ENCODE assay signal across 15 cellular contexts in the genomic region with DNA sequence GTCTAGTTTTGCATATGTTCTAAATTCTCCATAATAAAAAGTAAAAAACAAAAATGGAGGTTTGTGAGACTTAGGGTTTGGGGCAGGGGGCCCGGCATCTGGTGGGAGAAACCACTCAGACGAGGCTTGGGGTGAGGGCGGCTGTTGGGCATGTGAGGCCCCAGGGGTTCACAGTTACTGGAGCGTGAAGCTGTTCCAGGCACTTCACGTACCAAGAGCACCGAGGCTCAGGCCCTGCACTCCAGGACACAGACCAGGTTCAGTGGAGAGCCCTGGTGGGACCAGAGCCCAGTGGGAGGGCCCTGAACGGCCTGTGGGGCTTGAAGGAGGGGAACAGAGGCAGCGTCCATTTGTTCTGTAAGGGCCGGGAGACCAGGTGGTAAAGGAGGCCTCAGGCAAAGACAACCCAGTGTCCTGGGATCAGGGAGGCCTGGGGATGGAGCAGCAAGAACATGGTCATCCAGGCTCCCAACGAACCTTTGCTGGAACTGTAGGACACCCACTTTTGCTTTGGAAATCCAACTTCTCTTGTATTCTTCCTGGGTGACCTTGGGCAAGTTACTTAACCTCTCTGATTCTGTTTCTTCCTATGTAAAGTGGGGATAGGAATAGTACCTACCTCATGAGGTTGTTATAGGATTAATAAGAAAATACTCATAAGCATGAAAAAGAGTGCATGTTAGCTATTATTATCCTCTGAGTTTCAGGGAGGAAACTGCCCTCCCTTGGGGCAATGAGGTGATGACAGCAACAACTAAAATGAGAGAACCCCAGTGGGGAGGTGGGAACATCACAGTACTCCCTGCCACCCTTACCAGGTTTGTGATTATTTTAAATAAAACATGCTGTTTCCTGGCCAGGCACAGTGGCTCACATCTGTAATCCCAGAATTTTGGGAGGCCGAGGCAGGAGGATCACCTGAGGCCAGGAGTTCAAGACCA. TPM values are rescaled to one million over a fixed set of nuclear protein-coding genes. Genes with fewer than 3 reads are reported as not detected.
DNase-seq lines count a peak whose midpoint lies in the region; ATAC-seq and TF ChIP-seq lines count a peak whose summit lies in the region.
"Had no signal": no experiment of that assay in that cellular context is flagged by ENCODE, and none has a peak within 500 bp of the region (broad histone marks: within the 10 kb centered on the region; RNA-seq: fewer than 3 reads in every experiment).

No MANE protein-coding gene starts in this region.

- no peak overlapping the region for H3K27ac Mint-ChIP-seq in natural killer cell treated with Interleukin-12 subunit alpha and Interleukin-12 subunit beta and Interleukin-15 and Interleukin-18, amount 100 ng/mL, for 72 hours
- H3K27ac Mint-ChIP-seq in natural killer cell (no peak overlapping the region), GM23338 (no peak overlapping the region)
- peak overlapping the region; percentile 86 for H3K27ac Mint-ChIP-seq in dendritic cell treated with granulocyte-macrophage colony-stimulating factor and Interleukin-4, amounts not matched to agents 40 ng/mL and 50 ng/mL, for 4 days
- H3K27ac Mint-ChIP-seq: T-helper 1 cell treated with Interleukin-12 subunit alpha and Interleukin-12 subunit beta and Interleukin-4 antibody, amounts not matched to agents 30 μg/mL and 1 μg/mL, for 36 hours had no signal

- H4K20me1 ChIP-seq in GM23338 (replicated peaks; ENCODE audit: insufficient read depth), result no peaks in the 10 kb centered on the region

- H3K79me2 ChIP-seq in GM23338 (replicated peaks; ENCODE audit: insufficient read depth), result no peaks in the 10 kb centered on the region

- TF ChIP-seq CTCF in natural killer cell (IDR thresholded peaks at IDR 0.05), result no peak
- no peak for TF ChIP-seq CTCF in thyroid gland (IDR thresholded peaks at IDR 0.05)
- TF ChIP-seq CTCF in GM23338 (conservative IDR thresholded peaks at IDR 0.05; ENCODE audit: low read depth in 2 of 2), result no peak

- no peak overlapping the region for H3K4me2 ChIP-seq in GM23338

- no peaks in the 10 kb centered on the region for H3K9me3 ChIP-seq in thyroid gland
- H3K9me3 ChIP-seq: testis had no signal

- H3K27me3 ChIP-seq in thyroid gland (no peaks in the 10 kb centered on the region), GM23338 (ENCODE audit: insufficient read depth) (no peaks in the 10 kb centered on the region)
- H3K27me3 ChIP-seq: testis had no signal

- H3F3A ChIP-seq in GM23338 (replicated peaks; ENCODE audit: low read depth), result no peaks in the 10 kb centered on the region

- H3K36me3 ChIP-seq in thyroid gland (no peaks in the 10 kb centered on the region), GM23338 (ENCODE audit: insufficient read depth) (no peaks in the 10 kb centered on the region)

- ATAC-seq in natural killer cell treated with Interleukin-12 subunit alpha and Interleukin-12 subunit beta and Interleukin-15 and Interleukin-18, amount 100 ng/mL, for 72 hours, result no peak
- ATAC-seq in natural killer cell, result no peak
- ATAC-seq in HG03175 (IDR thresholded peaks at IDR 0.05; ENCODE audit: unreplicated experiment), result peak; percentile 32
- no peak for ATAC-seq in HG02970 (IDR thresholded peaks at IDR 0.05; ENCODE audit: low FRiP score, unreplicated experiment)
- ATAC-seq in GM23338, result no peak

- H3K27me3 Mint-ChIP-seq in natural killer cell treated with Interleukin-12 subunit alpha and Interleukin-12 subunit beta and Interleukin-15 and Interleukin-18, amount 100 ng/mL, for 72 hours, result no peaks in the 10 kb centered on the region
- H3K27me3 Mint-ChIP-seq in natural killer cell (ENCODE audit: low read depth in 2 of 2), result peaks cover 0 to 3% of the 10 kb centered on the region in 2 donors
- no peaks in the 10 kb centered on the region for H3K27me3 Mint-ChIP-seq in dendritic cell treated with granulocyte-macrophage colony-stimulating factor and Interleukin-4, amounts not matched to agents 40 ng/mL and 50 ng/mL, for 4 days
- peaks cover 9% of the 10 kb centered on the region for H3K27me3 Mint-ChIP-seq in GM23338 (ENCODE audit: insufficient read depth, low read depth, poor library complexity)

- H3K9me3 Mint-ChIP-seq in natural killer cell treated with Interleukin-12 subunit alpha and Interleukin-12 subunit beta and Interleukin-15 and Interleukin-18, amount 100 ng/mL, for 72 hours, result no peaks in the 10 kb centered on the region
- H3K9me3 Mint-ChIP-seq in natural killer cell (no peaks in the 10 kb centered on the region), GM23338 (no peaks in the 10 kb centered on the region)
- H3K9me3 Mint-ChIP-seq in dendritic cell treated with granulocyte-macrophage colony-stimulating factor and Interleukin-4, amounts not matched to agents 40 ng/mL and 50 ng/mL, for 4 days, result no peaks in the 10 kb centered on the region
- H3K9me3 Mint-ChIP-seq: T-helper 1 cell treated with Interleukin-12 subunit alpha and Interleukin-12 subunit beta and Interleukin-4 antibody, amounts not matched to agents 30 μg/mL and 1 μg/mL, for 36 hours had no signal

- H3K36me3 Mint-ChIP-seq in natural killer cell treated with Interleukin-12 subunit alpha and Interleukin-12 subunit beta and Interleukin-15 and Interleukin-18, amount 100 ng/mL, for 72 hours, result no peaks in the 10 kb centered on the region
- H3K36me3 Mint-ChIP-seq in natural killer cell, result no peaks in the 10 kb centered on the region
- peaks cover 40% of the 10 kb centered on the region for H3K36me3 Mint-ChIP-seq in dendritic cell treated with granulocyte-macrophage colony-stimulating factor and Interleukin-4, amounts not matched to agents 40 ng/mL and 50 ng/mL, for 4 days (ENCODE audit: low read depth)
- H3K36me3 Mint-ChIP-seq in GM23338 (ENCODE audit: low read depth), result no peaks in the 10 kb centered on the region; the same call in 2 of the 3 replicates

- no peaks in the 10 kb centered on the region for H3K9me2 ChIP-seq in GM23338 (ENCODE audit: insufficient read depth)

- H3K4me3 ChIP-seq in thyroid gland (replicated peaks in 1 of 3) (no peak overlapping the region), GM23338 (no peak overlapping the region)
- H3K4me3 ChIP-seq: testis had no signal

- no peak for DNase-seq in natural killer cell treated with Interleukin-12 subunit alpha and Interleukin-12 subunit beta and Interleukin-15 and Interleukin-18, amount 100 ng/mL, for 72 hours (ENCODE audit: low spot score)
- DNase-seq in natural killer cell (no peak), thyroid gland (peak; percentile 98), foreskin melanocyte (no peak), GM23338 (ENCODE audit: low spot score) (no peak)
- DNase-seq: glutamatergic neuron, NCI-H1417 treated with DMSO at 0.1 percent for 48 hours, NCI-H524, testis had no signal

- no peak overlapping the region for H2AFZ ChIP-seq in GM23338

- WGBS in thyroid gland, 2 donors, result 38 to 42% methylated on average over 11 of the region's 11 CpGs

- peak in 1 of 2 donors; percentile 58 for TF ChIP-seq POLR2A in thyroid gland (IDR thresholded peaks at IDR 0.05)

- H3K4me3 Mint-ChIP-seq in natural killer cell treated with Interleukin-12 subunit alpha and Interleukin-12 subunit beta and Interleukin-15 and Interleukin-18, amount 100 ng/mL, for 72 hours, result peak overlapping the region; percentile 6
- H3K4me3 Mint-ChIP-seq in natural killer cell, result no peak overlapping the region
- no peak overlapping the region for H3K4me3 Mint-ChIP-seq in dendritic cell treated with granulocyte-macrophage colony-stimulating factor and Interleukin-4, amounts not matched to agents 40 ng/mL and 50 ng/mL, for 4 days
- H3K4me3 Mint-ChIP-seq in GM23338, result no peak overlapping the region
- H3K4me3 Mint-ChIP-seq: T-helper 1 cell treated with Interleukin-12 subunit alpha and Interleukin-12 subunit beta and Interleukin-4 antibody, amounts not matched to agents 30 μg/mL and 1 μg/mL, for 36 hours had no signal

- peaks cover 16 to 19% of the 10 kb centered on the region in 2 donors for H3K4me1 Mint-ChIP-seq in natural killer cell treated with Interleukin-12 subunit alpha and Interleukin-12 subunit beta and Interleukin-15 and Interleukin-18, amount 100 ng/mL, for 72 hours (ENCODE audit: low read depth in 2 of 2)
- H3K4me1 Mint-ChIP-seq in natural killer cell (peaks cover 22 to 28% of the 10 kb centered on the region in 2 donors), GM23338 (peaks cover 3% of the 10 kb centered on the region; the same call in 2 of the 3 replicates)
- peaks cover 62% of the 10 kb centered on the region for H3K4me1 Mint-ChIP-seq in dendritic cell treated with granulocyte-macrophage colony-stimulating factor and Interleukin-4, amounts not matched to agents 40 ng/mL and 50 ng/mL, for 4 days (ENCODE audit: low read depth)

- H3K4me1 ChIP-seq in thyroid gland (peaks cover 56 to 77% of the 10 kb centered on the region in 2 donors), GM23338 (ENCODE audit: insufficient read depth) (no peaks in the 10 kb centered on the region)

- intact Hi-C loops in natural killer cell (cut with micrococcal nuclease) (no loop called here), thyroid gland (cut with DNase I) (no loop called here)
- intact Hi-C loops in dendritic cell treated with granulocyte-macrophage colony-stimulating factor and Interleukin-4, amounts not matched to agents 40 ng/mL and 50 ng/mL, for 4 days (cut with micrococcal nuclease), result no loop called here

- H3K27ac ChIP-seq in thyroid gland, result peak overlapping the region; percentile 54 to 99 (median 75)
- no peak overlapping the region for H3K27ac ChIP-seq in GM23338 (ENCODE audit: low read depth)
- H3K27ac ChIP-seq: testis had no signal

TF ChIP-seq in GM23338, 12 proteins besides CTCF, POLR2A, EP300 and RAD21 (continues in another document):
- TF ChIP-seq ZNF331 (CRISPR knock-in tag; IDR thresholded peaks at IDR 0.05; ENCODE audit: low read depth) (no peak), POLR2AphosphoS5 (IDR thresholded peaks at IDR 0.05; ENCODE audit: low read depth) (no peak)

RNA-seq across cellular contexts. Expression of a gene that starts 1.1 kb away (rescaled TPM):
- total RNA-seq in natural killer cell treated with Interleukin-12 subunit alpha and Interleukin-12 subunit beta and Interleukin-15 and Interleukin-18, amount 100 ng/mL, for 72 hours, result 1 to 10 TPM; 9.1 to 9.3 TPM
- total RNA-seq in natural killer cell, result 10 to 100 TPM in 2 of 3 donors, 1 to 10 TPM in 1; 6.3 to 22.3 (median 14.1) TPM
- 10 to 100 TPM; 14.9 to 25.8 (median 23.1) TPM for total RNA-seq in thyroid gland
- total RNA-seq in GM23338 (2014; rRNA removed; shearing (Covaris generic)), result 0.14 and 0.35 TPM in 2 replicates
- polyA plus RNA-seq in GM23338 (2016; fragmentation: Nextera tagmentation; extraction: Ambion mirVana), result 0.13 and 0.16 TPM in 2 replicates
- total RNA-seq: epithelial cell of proximal tubule had no signal

RNA-seq across cellular contexts. Expression of a gene that starts 18.3 kb away (rescaled TPM):
- 100 to 1,000 TPM; 118 to 183 TPM for total RNA-seq in natural killer cell treated with Interleukin-12 subunit alpha and Interleukin-12 subunit beta and Interleukin-15 and Interleukin-18, amount 100 ng/mL, for 72 hours
- total RNA-seq in natural killer cell (100 to 1,000 TPM; 158 to 180 (median 162) TPM), thyroid gland (1,000 to 10,000 TPM in 1 of 4 donors, 100 to 1,000 TPM in 3; 571 to 1,096 (median 866) TPM)
- total RNA-seq in GM23338 (2014; rRNA removed; shearing (Covaris generic)), result 261 and 271 TPM in 2 replicates
- polyA plus RNA-seq in GM23338 (2016; fragmentation: Nextera tagmentation; extraction: Ambion mirVana), result 108 and 109 TPM in 2 replicates

RNA-seq across cellular contexts. Expression of a gene that starts 49.8 kb away (rescaled TPM):
- total RNA-seq in natural killer cell treated with Interleukin-12 subunit alpha and Interleukin-12 subunit beta and Interleukin-15 and Interleukin-18, amount 100 ng/mL, for 72 hours, result not detected
- 1 to 10 TPM in 2 of 3 donors, under 1 TPM in 1; 0.33 to 1.8 (median 1.1) TPM for total RNA-seq in natural killer cell
- 10 to 100 TPM in 2 of 4 donors, 1 to 10 TPM in 2; 5.1 to 22.9 (median 9.1) TPM for total RNA-seq in thyroid gland
- not detected in 2 replicates for total RNA-seq in GM23338 (2014; rRNA removed; shearing (Covaris generic))
- polyA plus RNA-seq in GM23338 (2016; fragmentation: Nextera tagmentation; extraction: Ambion mirVana), result 0.17 and 0.50 TPM in 2 replicates
- total RNA-seq: epithelial cell of proximal tubule had no signal
- polyA plus RNA-seq: keratinocyte had no signal

Comparison
In these comparisons a context has a peak if more than half of its experiments do, and no peak if none do; other contexts are left out.
1. DNase-seq: peak in thyroid gland (2 of 2); none in natural killer cell treated with Interleukin-12 subunit alpha and Interleukin-12 subunit beta and Interleukin-15 and Interleukin-18, amount 100 ng/mL, for 72 hours (single experiment), natural killer cell (single experiment), foreskin melanocyte (single experiment) and GM23338 (single experiment).